In the genomic region with DNA sequence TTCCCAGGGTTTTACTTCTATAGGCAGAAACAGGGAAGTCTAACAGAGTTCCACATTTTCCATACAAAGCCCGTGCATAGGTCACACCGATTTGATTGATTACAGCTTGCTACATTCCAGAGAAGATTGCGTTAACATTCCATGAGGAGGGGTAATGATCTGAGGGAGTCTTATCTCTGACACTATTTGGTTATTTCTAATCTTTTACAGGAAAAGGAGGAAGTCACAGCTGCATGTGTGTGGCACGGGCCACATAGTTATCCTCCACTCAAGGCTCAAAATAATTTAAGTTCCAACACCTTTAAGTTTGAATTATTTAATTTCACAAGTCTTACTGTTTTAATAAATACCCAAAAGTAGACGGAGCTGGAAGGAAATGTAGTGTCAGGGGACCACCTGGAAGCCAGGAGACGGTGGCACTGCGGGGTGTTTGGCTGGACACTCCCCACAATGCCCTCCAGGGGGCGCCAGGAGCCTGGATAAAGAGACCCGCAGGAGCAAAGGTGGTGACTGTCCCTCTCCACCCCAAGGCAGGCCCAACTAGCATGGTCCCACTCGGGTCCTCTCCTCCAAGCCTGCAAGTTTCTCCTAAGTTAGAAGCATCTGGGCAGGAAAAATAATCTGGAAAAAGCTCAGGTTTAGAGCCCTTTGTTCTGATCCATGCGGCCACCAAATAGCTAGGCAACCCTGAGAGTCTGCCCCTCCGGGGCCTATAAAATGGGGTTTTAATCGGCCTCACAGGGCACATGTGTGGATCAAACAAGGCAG, we compare ENCODE assay signal across 8 cellular contexts. TPM values are rescaled to one million over a fixed set of nuclear protein-coding genes. Genes with fewer than 3 reads are reported as not detected.
DNase-seq lines count a peak whose midpoint lies in the region; ATAC-seq and TF ChIP-seq lines count a peak whose summit lies in the region.

No MANE protein-coding gene starts in this region.

- TF ChIP-seq CTCF in cardiac fibroblast (IDR thresholded peaks at IDR 0.05; ENCODE audit: low read depth, low read length) = peak; percentile 86
- peak in 1 of 3 donors; percentile 85 for TF ChIP-seq CTCF in lower leg skin (IDR thresholded peaks at IDR 0.05)

- H3K4me3 ChIP-seq in cardiac fibroblast (replicated peaks in 1 of 2; ENCODE audit: low read depth in 2 of 2, low read length in 2 of 2) (no peak overlapping the region), lower leg skin (ENCODE audit: low read depth, poor library complexity, severe bottlenecking) (no peak overlapping the region)

- peak; percentile 78 to 81 for ATAC-seq in activated CD4-positive, CD25-positive, alpha-beta regulatory T cell treated with anti-CD3 and anti-CD28 coated beads, Interleukin-2, amount 50 U/mL, for 24 hours
- no peak for ATAC-seq in HG03439 (IDR thresholded peaks at IDR 0.05; ENCODE audit: unreplicated experiment)

- TF ChIP-seq POLR2A in lower leg skin (IDR thresholded peaks at IDR 0.05) = no peak

- intact Hi-C loops in lower leg skin (cut with DNase I; ENCODE audit: low total_unique reads) = loop anchor here (2.0 to 5.0 kb wide), 3 partner anchors 96 to 512 kb away; no protein-coding TSS in a partner anchor

- 28 to 35% methylated on average over 13 of the region's 13 CpGs for WGBS in lower leg skin, 2 donors

- DNase-seq in NCI-H2081 (lab: John Stamatoyannopoulos, UW) = peak; percentile 66 to 68
- DNase-seq in NCI-H2081 treated with DMSO at 0.1 percent for 48 hours (lab: John Stamatoyannopoulos, UW) = no peak
- peak; percentile 67 for DNase-seq in NCI-H2171 treated with DMSO at 0.1 percent for 48 hours (lab: John Stamatoyannopoulos, UW)
- peak; percentile 64 to 66 for DNase-seq in cardiac fibroblast (ENCODE audit: low read depth in 2 of 2)
- peak; percentile 61 to 95 for DNase-seq in lower leg skin (ENCODE audit: low spot score in 2 of 2)
- peak in 2 of 3 donors; percentile 73 to 75 for DNase-seq in stimulated activated CD4-positive, alpha-beta T cell treated with anti-CD3 and anti-CD28 coated beads, TNF-alpha, amount 100 ng/mL, for 48 hours (ENCODE audit: low read depth in 3 of 3)

RNA-seq across cellular contexts. Expression of gene KRT8, which starts 20.2 kb away (rescaled TPM):
- 10 to 100 TPM; 18.1 to 96.0 (median 58.2) TPM for total RNA-seq in lower leg skin

RNA-seq across cellular contexts. Expression of gene KRT78, which starts 35.9 kb away (rescaled TPM):
- total RNA-seq in lower leg skin = 100 to 1,000 TPM; 114 to 250 (median 183) TPM

RNA-seq across cellular contexts. Expression of gene KRT79, which starts 50.6 kb away (rescaled TPM):
- total RNA-seq in lower leg skin = 100 to 1,000 TPM in 2 of 4 donors, 10 to 100 TPM in 1, 1 to 10 TPM in 1; 8.5 to 259 (median 78.2) TPM
